ENCODE assay signal across 14 cellular contexts in genomic region chr13:110134801-110135200, GRCh38.
A peak's percentile ranks its signal among the peaks of the same experiment; 100 is the strongest.
DNase-seq lines count a peak whose midpoint lies in the region; ATAC-seq and TF ChIP-seq lines count a peak whose summit lies in the region.
"Had no signal": no experiment of that assay in that cellular context is flagged by ENCODE, and none has a peak within 500 bp of the region (broad histone marks: within the 10 kb centered on the region; RNA-seq: fewer than 3 reads in every experiment).

No MANE protein-coding gene starts in this region.

- no peaks in the 10 kb centered on the region for H3K9me3 ChIP-seq in HUES64 (ENCODE audit: insufficient read depth, low read depth, low read length)
- H3K9me3 ChIP-seq in iPS-20b (ENCODE audit: insufficient read depth, low read depth, low read length) = no peaks in the 10 kb centered on the region
- H3K9me3 ChIP-seq in right lobe of liver = no peaks in the 10 kb centered on the region
- H3K9me3 ChIP-seq: ovary had no signal

- no peaks in the 10 kb centered on the region for H3K36me3 ChIP-seq in HUES64 (ENCODE audit: insufficient read depth, low read length)
- no peaks in the 10 kb centered on the region for H3K36me3 ChIP-seq in iPS-20b (ENCODE audit: insufficient read depth, low read depth, low read length)
- H3K36me3 ChIP-seq in right lobe of liver = no peaks in the 10 kb centered on the region
- H3K36me3 ChIP-seq: ovary had no signal

- TF ChIP-seq CTCF in right lobe of liver (IDR thresholded peaks at IDR 0.05) = no peak

- TF ChIP-seq POLR2A in right lobe of liver (IDR thresholded peaks at IDR 0.05) = no peak

- ATAC-seq in HG02852 (IDR thresholded peaks at IDR 0.05; ENCODE audit: unreplicated experiment) (no peak), right lobe of liver (no peak), HG03565 (IDR thresholded peaks at IDR 0.05; ENCODE audit: unreplicated experiment) (no peak)
- ATAC-seq: activated CD8-positive, alpha-beta T cell treated with anti-CD3 and anti-CD28 coated beads for 36 hours; Panc1 had no signal

- H3K27me3 ChIP-seq in HUES64 (ENCODE audit: insufficient read depth, low read length) = peaks cover 11% of the 10 kb centered on the region; the same call in 1 of the 2 replicates
- H3K27me3 ChIP-seq in iPS-20b (ENCODE audit: insufficient read depth, low read length) = peaks cover 33% of the 10 kb centered on the region
- no peaks in the 10 kb centered on the region for H3K27me3 ChIP-seq in right lobe of liver
- H3K27me3 ChIP-seq: ovary had no signal

- H3K4me1 ChIP-seq in HUES64 (ENCODE audit: insufficient read depth, low read length) (peaks cover 50% of the 10 kb centered on the region), iPS-20b (ENCODE audit: insufficient read depth, low read length) (peaks cover 47% of the 10 kb centered on the region), right lobe of liver (peaks cover 0 to 7% (median 3%) of the 10 kb centered on the region in 4 donors)

- 49% methylated on average over 8 of the region's 8 CpGs for WGBS in HUES64
- 61% methylated on average over 6 of the region's 8 CpGs for WGBS in right lobe of liver (ENCODE audit: insufficient coverage, low coverage, low lambda C conversion rate, missing lambda C conversion rate)

- H3K4me3 ChIP-seq in HUES64 (ENCODE audit: low read length) (no peak overlapping the region), iPS-20b (ENCODE audit: low read length) (peak overlapping the region; percentile 26), right lobe of liver (no peak overlapping the region)
- H3K4me3 ChIP-seq: ovary had no signal

- H3K9ac ChIP-seq in HUES64 (ENCODE audit: low read depth, low read length) (no peak overlapping the region), iPS-20b (ENCODE audit: low read depth, low read length) (peak overlapping the region; percentile 26; the same call in 1 of the 2 replicates)

- peak; percentile 30 for DNase-seq in AG08395 (ENCODE audit: low spot score)
- DNase-seq in caudate nucleus (lab: John Stamatoyannopoulos, UW) = no peak
- no peak for DNase-seq in right lobe of liver
- no peak for DNase-seq in NCI-H2081 (lab: John Stamatoyannopoulos, UW)
- DNase-seq: activated CD8-positive, alpha-beta T cell treated with anti-CD3 and anti-CD28 coated beads for 36 hours; activated gamma-delta T cell treated with Interleukin-2 at 50 U/mL for 16 hours; KBM-7; ovary; stimulated activated CD4-positive, alpha-beta T cell treated with anti-CD3 and anti-CD28 coated beads, Interleukin-2, amount 100 ng/mL, for 24 hours had no signal

- intact Hi-C loops in right lobe of liver (cut with DNase I) = no loop called here

- peak overlapping the region; percentile 8; the same call in 1 of the 2 replicates for H3K27ac ChIP-seq in HUES64 (ENCODE audit: low read depth, low read length)
- peak overlapping the region; percentile 40 for H3K27ac ChIP-seq in caudate nucleus (ENCODE audit: low read depth, low read length)
- peak overlapping the region; percentile 65 for H3K27ac ChIP-seq in iPS-20b (ENCODE audit: low read length)
- H3K27ac ChIP-seq in right lobe of liver = no peak overlapping the region
- H3K27ac ChIP-seq: ovary had no signal

Comparison
In these comparisons a context has a peak if more than half of its experiments do, and no peak if none do; other contexts are left out.
1. H3K27ac ChIP-seq: peak in HUES64 (single experiment), caudate nucleus (single experiment) and iPS-20b (single experiment); none in right lobe of liver (0 of 3).